8 cellular contexts compared by ENCODE assay signal in genomic region chr12:11581179-11581755, GRCh38.
DNase-seq lines count a peak whose midpoint lies in the region; ATAC-seq and TF ChIP-seq lines count a peak whose summit lies in the region.

No MANE protein-coding gene starts in this region.

- BruUV-seq in Caco-2 (replicated peaks; lab: Mats Ljungman, UMichigan) (no TSS peak), OCI-LY7 (replicated peaks; lab: Mats Ljungman, UMichigan) (no TSS peak)

- no peak for ATAC-seq in stimulated activated memory B cell treated with anti-CD40 and anti-IgM and Interleukin-4, amounts not matched to agents 10 μg/mL and 1 μg/mL and 100 μg/mL, for 72 hours

- DNase-seq in Caco-2 (peak; percentile 59 to 76), OCI-LY7 (ENCODE audit: low spot score) (peak; percentile 86), activated T-cell treated with anti-CD3 and anti-CD28 coated beads for 48 hours (ENCODE audit: low read depth) (peak; percentile 35), fibroblast of lung (ENCODE audit: low read depth in 2 of 2) (peak; percentile 71 to 83), nucleus accumbens (lab: John Stamatoyannopoulos, UW) (peak in 32 of 56 donors; percentile 1 to 79 (median 18)), thyroid gland (peak; percentile 66 to 72)
- DNase-seq in Jurkat, Clone E6-1 (ENCODE audit: low read depth, low spot score) = peak; percentile 87

- no peaks in the 10 kb centered on the region for H3K36me3 Mint-ChIP-seq in Caco-2 (ENCODE audit: insufficient read depth, unreplicated experiment)
- H3K36me3 Mint-ChIP-seq in stimulated activated memory B cell treated with anti-CD40 and anti-IgM and Interleukin-4, amounts not matched to agents 10 μg/mL and 1 μg/mL and 100 μg/mL, for 72 hours = no peaks in the 10 kb centered on the region

- POLR2A ChIA-PET in Caco-2 (lab: Charles Lee) (no interaction called here), OCI-LY7 (lab: Charles Lee) (interaction anchor here (3.7 kb wide), 1 partner anchor 452 kb away, joined by 15 read pairs; no protein-coding TSS in a partner anchor)

- no peaks in the 10 kb centered on the region for H3K36me3 ChIP-seq in Caco-2 (ENCODE audit: control insufficient read depth, insufficient read depth, low read length)
- H3K36me3 ChIP-seq in OCI-LY7 (ENCODE audit: insufficient read depth, low read length) = no peaks in the 10 kb centered on the region
- H3K36me3 ChIP-seq in fibroblast of lung (ENCODE audit: control insufficient read depth, insufficient read depth, low read length) = no peaks in the 10 kb centered on the region
- H3K36me3 ChIP-seq in thyroid gland = no peaks in the 10 kb centered on the region

- H3K27ac Mint-ChIP-seq in Caco-2 (ENCODE audit: unreplicated experiment) = no peak overlapping the region
- H3K27ac Mint-ChIP-seq in stimulated activated memory B cell treated with anti-CD40 and anti-IgM and Interleukin-4, amounts not matched to agents 10 μg/mL and 1 μg/mL and 100 μg/mL, for 72 hours = no peak overlapping the region

- peaks cover 12% of the 10 kb centered on the region for H3K27me3 Mint-ChIP-seq in Caco-2 (ENCODE audit: insufficient read depth, unreplicated experiment)
- H3K27me3 Mint-ChIP-seq in stimulated activated memory B cell treated with anti-CD40 and anti-IgM and Interleukin-4, amounts not matched to agents 10 μg/mL and 1 μg/mL and 100 μg/mL, for 72 hours = no peaks in the 10 kb centered on the region

- H3K4me2 ChIP-seq in OCI-LY7 (ENCODE audit: low read length) (no peak overlapping the region), fibroblast of lung (ENCODE audit: extremely low read depth, insufficient read depth, low read length) (no peak overlapping the region)

- no peak overlapping the region for H2AFZ ChIP-seq in OCI-LY7 (ENCODE audit: low read length)
- H2AFZ ChIP-seq in fibroblast of lung (ENCODE audit: low read length) = no peak overlapping the region

- no peaks in the 10 kb centered on the region for H3K27me3 ChIP-seq in Caco-2 (replicated peaks; ENCODE audit: control insufficient read depth, insufficient read depth, low read length)
- no peaks in the 10 kb centered on the region for H3K27me3 ChIP-seq in fibroblast of lung (ENCODE audit: control insufficient read depth, insufficient read depth, low read length)
- no peaks in the 10 kb centered on the region for H3K27me3 ChIP-seq in thyroid gland

- CTCF ChIA-PET in Caco-2 (lab: Charles Lee) (interaction anchor here (0.5 to 2.8 kb wide), 5 partner anchors 9 to 451 kb away, joined by 3 to 45 read pairs (median 7); no protein-coding TSS in a partner anchor), OCI-LY7 (lab: Charles Lee; ENCODE audit: unreplicated experiment) (interaction anchor here (0.6 to 2.9 kb wide), 2 partner anchors 445 to 452 kb away, joined by 3 to 24 read pairs; no protein-coding TSS in a partner anchor)

- no peak for TF ChIP-seq POLR2A in thyroid gland (IDR thresholded peaks at IDR 0.05)

- no peak overlapping the region for H3K4me3 ChIP-seq in Caco-2 (ENCODE audit: low read depth, low read length)
- no peak overlapping the region for H3K4me3 ChIP-seq in Jurkat, Clone E6-1 (ENCODE audit: low read length)
- H3K4me3 ChIP-seq in OCI-LY7 (ENCODE audit: low read depth, low read length, poor library complexity, severe bottlenecking) = no peak overlapping the region
- H3K4me3 ChIP-seq in fibroblast of lung (replicated peaks in 1 of 4; ENCODE audit: control extremely low read depth in 1 of 4, insufficient read depth in 1 of 4, low read depth in 3 of 4, low read length in 4 of 4) = no peak overlapping the region
- no peak overlapping the region for H3K4me3 ChIP-seq in thyroid gland (replicated peaks in 1 of 3)

- intact Hi-C loops in Caco-2 (cut with micrococcal nuclease; ENCODE audit: unreplicated experiment) (loop anchor here (1.0 to 10.0 kb wide), 7 partner anchors 42 to 1124 kb away; partner anchors contain the start of gene ETV6), OCI-LY7 (cut with micrococcal nuclease; ENCODE audit: unreplicated experiment) (loop anchor here (1.0 to 5.0 kb wide), 4 partner anchors 42 to 452 kb away; no protein-coding TSS in a partner anchor), thyroid gland (cut with DNase I) (loop anchor here (2.0 kb wide), 1 partner anchor 454 kb away; no protein-coding TSS in a partner anchor)

- no peak overlapping the region for H3K4me3 Mint-ChIP-seq in Caco-2 (ENCODE audit: unreplicated experiment)
- H3K4me3 Mint-ChIP-seq in stimulated activated memory B cell treated with anti-CD40 and anti-IgM and Interleukin-4, amounts not matched to agents 10 μg/mL and 1 μg/mL and 100 μg/mL, for 72 hours = no peak overlapping the region

- no peaks in the 10 kb centered on the region for H3K4me1 ChIP-seq in Caco-2
- peaks cover 29% of the 10 kb centered on the region for H3K4me1 ChIP-seq in OCI-LY7 (ENCODE audit: insufficient read depth, low read length, poor library complexity, severe bottlenecking)
- H3K4me1 ChIP-seq in fibroblast of lung (ENCODE audit: control insufficient read depth, extremely low read depth, insufficient read depth, low read length) = peaks cover 7% of the 10 kb centered on the region
- H3K4me1 ChIP-seq in thyroid gland = peaks cover 10 to 15% of the 10 kb centered on the region in 2 donors

- H3K9ac ChIP-seq in fibroblast of lung (ENCODE audit: insufficient read depth, low read length) = no peak overlapping the region

- no peaks in the 10 kb centered on the region for H3K4me1 Mint-ChIP-seq in Caco-2 (ENCODE audit: low read depth, unreplicated experiment)
- peaks cover 32% of the 10 kb centered on the region for H3K4me1 Mint-ChIP-seq in stimulated activated memory B cell treated with anti-CD40 and anti-IgM and Interleukin-4, amounts not matched to agents 10 μg/mL and 1 μg/mL and 100 μg/mL, for 72 hours

- no peaks in the 10 kb centered on the region for H3K9me3 ChIP-seq in Caco-2
- H3K9me3 ChIP-seq in OCI-LY7 (ENCODE audit: low read length) = no peaks in the 10 kb centered on the region
- H3K9me3 ChIP-seq in fibroblast of lung (ENCODE audit: control insufficient read depth, insufficient read depth, low read depth, low read length) = no peaks in the 10 kb centered on the region
- H3K9me3 ChIP-seq in thyroid gland = no peaks in the 10 kb centered on the region

- WGBS in thyroid gland, 2 donors = 7 to 8% methylated on average over 2 of the region's 2 CpGs

- H3K79me2 ChIP-seq in OCI-LY7 (ENCODE audit: insufficient read depth, low read depth, low read length) (no peaks in the 10 kb centered on the region), fibroblast of lung (ENCODE audit: control insufficient read depth, insufficient read depth, low read length) (no peaks in the 10 kb centered on the region)

- H3K9me3 Mint-ChIP-seq in Caco-2 (ENCODE audit: unreplicated experiment) = no peaks in the 10 kb centered on the region
- H3K9me3 Mint-ChIP-seq in stimulated activated memory B cell treated with anti-CD40 and anti-IgM and Interleukin-4, amounts not matched to agents 10 μg/mL and 1 μg/mL and 100 μg/mL, for 72 hours = no peaks in the 10 kb centered on the region

- no peaks in the 10 kb centered on the region for H3K9me2 ChIP-seq in OCI-LY7 (ENCODE audit: insufficient read depth, low read length)

- TF ChIP-seq CTCF in Caco-2 (IDR thresholded peaks at IDR 0.05; ENCODE audit: insufficient read depth in 1 of 2, low read depth in 1 of 2, low read length in 1 of 2, severe bottlenecking in 1 of 2, unreplicated experiment in 1 of 2) = peak; percentile 66 to 94
- TF ChIP-seq CTCF in OCI-LY7 (conservative IDR thresholded peaks at IDR 0.05; ENCODE audit: low read length) = peak; percentile 82
- peak; percentile 35 to 40 for TF ChIP-seq CTCF in fibroblast of lung (conservative IDR thresholded peaks at IDR 0.05 in 1 of 2, IDR thresholded peaks at IDR 0.05 in 1 of 2; ENCODE audit: low read depth in 1 of 2, low read length in 2 of 2)
- TF ChIP-seq CTCF in thyroid gland (IDR thresholded peaks at IDR 0.05) = peak; percentile 56 to 76 (median 60)

- H3K27ac ChIP-seq in OCI-LY7 (ENCODE audit: low read depth, low read length, poor library complexity, severe bottlenecking) (no peak overlapping the region), fibroblast of lung (ENCODE audit: insufficient read depth, low read length) (no peak overlapping the region), thyroid gland (peak overlapping the region in 1 of 3 donors; percentile 45)

- H4K20me1 ChIP-seq in OCI-LY7 (ENCODE audit: insufficient read depth, low read length) = no peaks in the 10 kb centered on the region
- H4K20me1 ChIP-seq in fibroblast of lung (ENCODE audit: control insufficient read depth, extremely low read depth, insufficient read depth, low read length) = no peaks in the 10 kb centered on the region

Comparison
In these comparisons a context has a peak if more than half of its experiments do, and no peak if none do; other contexts are left out.
1. DNase-seq: peak in every context shown above with its lines; median percentile 87 in Jurkat, Clone E6-1; 86 in OCI-LY7; 77 in fibroblast of lung; 69 in thyroid gland; 68 in Caco-2; 35 in activated T-cell treated with anti-CD3 and anti-CD28 coated beads for 48 hours; 18 in nucleus accumbens.